Comparison of ENCODE assay signal across 28 cellular contexts in genomic region chr2:38524580-38524979, GRCh38.
A peak's percentile ranks its signal among the peaks of the same experiment; 100 is the strongest.
DNase-seq lines count a peak whose midpoint lies in the region; ATAC-seq and TF ChIP-seq lines count a peak whose summit lies in the region.
"Had no signal": no experiment of that assay in that cellular context is flagged by ENCODE, and none has a peak within 500 bp of the region (broad histone marks: within the 10 kb centered on the region; RNA-seq: fewer than 3 reads in every experiment).

No MANE protein-coding gene starts in this region.

- H3K4me1 ChIP-seq in subcutaneous abdominal adipose tissue (ENCODE audit: control insufficient read depth in 5 of 5, insufficient read depth in 5 of 5, low read length in 5 of 5) (peaks cover 0 to 38% (median 17%) of the 10 kb centered on the region in 5 donors), smooth muscle cell (ENCODE audit: low read depth) (peaks cover 4% of the 10 kb centered on the region)

- POLR2A ChIA-PET in CD4-positive, alpha-beta T cell (lab: Charles Lee), result no interaction called here

- TF ChIP-seq CTCF in smooth muscle cell (IDR thresholded peaks at IDR 0.05; ENCODE audit: borderline replicate concordance, insufficient read depth, poor library complexity, severe bottlenecking), result no peak
- no peak for TF ChIP-seq CTCF in CD4-positive, alpha-beta T cell (IDR thresholded peaks at IDR 0.05)

- ATAC-seq in memory B cell (ENCODE audit: low read depth), result peak; percentile 35
- no peak for ATAC-seq in HG03175 (IDR thresholded peaks at IDR 0.05; ENCODE audit: unreplicated experiment)
- ATAC-seq in CD4-positive, alpha-beta T cell (ENCODE audit: poor library complexity), result no peak
- ATAC-seq: esophagus mucosa, left lobe of liver, Panc1 had no signal

- H3K79me2 ChIP-seq in smooth muscle cell (ENCODE audit: low read depth), result no peaks in the 10 kb centered on the region

- H3F3A ChIP-seq in smooth muscle cell (ENCODE audit: low read depth), result peaks cover 3% of the 10 kb centered on the region

- H3K4me3 ChIP-seq in subcutaneous abdominal adipose tissue (ENCODE audit: low read depth in 1 of 5, low read length in 5 of 5) (no peak overlapping the region), smooth muscle cell (no peak overlapping the region)

- H3K9me3 ChIP-seq in subcutaneous abdominal adipose tissue (ENCODE audit: control insufficient read depth in 5 of 5, low read length in 5 of 5) (no peaks in the 10 kb centered on the region), smooth muscle cell (replicated peaks; ENCODE audit: low read depth) (no peaks in the 10 kb centered on the region)
- H3K9me3 ChIP-seq in CD4-positive, alpha-beta T cell (ENCODE audit: control insufficient read depth, low read length), result no peaks in the 10 kb centered on the region
- H3K9me3 ChIP-seq: neutrophil had no signal

- H3K36me3 Mint-ChIP-seq in memory B cell, result no peaks in the 10 kb centered on the region
- H3K36me3 Mint-ChIP-seq in CD4-positive, alpha-beta T cell (ENCODE audit: low read depth), result no peaks in the 10 kb centered on the region
- H3K36me3 Mint-ChIP-seq: type B pancreatic cell had no signal

- H3K4me3 Mint-ChIP-seq in memory B cell, result no peak overlapping the region
- no peak overlapping the region for H3K4me3 Mint-ChIP-seq in CD4-positive, alpha-beta T cell
- H3K4me3 Mint-ChIP-seq: activated T-cell treated with anti-CD3 and anti-CD28 coated beads, Interleukin-2, amount 50 U/mL, for 24 hours; endodermal cell; type B pancreatic cell had no signal

- no peak overlapping the region for H3K4me2 ChIP-seq in smooth muscle cell

- intact Hi-C loops in CD4-positive, alpha-beta T cell (cut with DNase I, micrococcal nuclease), result no loop called here

- H4K20me1 ChIP-seq in smooth muscle cell (ENCODE audit: low read depth), result no peaks in the 10 kb centered on the region

- H3K27me3 ChIP-seq in subcutaneous abdominal adipose tissue (ENCODE audit: control insufficient read depth in 5 of 5, insufficient read depth in 4 of 5, low read length in 5 of 5) (peaks cover 0 to 3% (median 0%) of the 10 kb centered on the region in 5 donors), smooth muscle cell (ENCODE audit: low read depth) (no peaks in the 10 kb centered on the region)
- H3K27me3 ChIP-seq in CD4-positive, alpha-beta T cell (ENCODE audit: control insufficient read depth, insufficient read depth, low read length), result peaks cover 27% of the 10 kb centered on the region

- H3K27ac ChIP-seq in subcutaneous abdominal adipose tissue (ENCODE audit: low read depth, low read length) (peak overlapping the region; percentile 59), smooth muscle cell (ENCODE audit: low read depth) (no peak overlapping the region)
- H3K27ac ChIP-seq in CD4-positive, alpha-beta T cell (ENCODE audit: low read depth, low read length), result no peak overlapping the region
- H3K27ac ChIP-seq: neutrophil, VCaP had no signal

- peaks cover 6% of the 10 kb centered on the region for H3K27me3 Mint-ChIP-seq in memory B cell
- peaks cover 38% of the 10 kb centered on the region for H3K27me3 Mint-ChIP-seq in CD4-positive, alpha-beta T cell

- H3K4me1 Mint-ChIP-seq in memory B cell, result peaks cover 7% of the 10 kb centered on the region
- peaks cover 8% of the 10 kb centered on the region for H3K4me1 Mint-ChIP-seq in CD4-positive, alpha-beta T cell (ENCODE audit: low read depth)

- H2AFZ ChIP-seq in smooth muscle cell (ENCODE audit: low read depth), result no peak overlapping the region

- CTCF ChIA-PET in CD4-positive, alpha-beta T cell (lab: Charles Lee), result interaction anchor here (0.7 kb wide), 1 partner anchor 134 kb away, joined by 3 read pairs; no protein-coding TSS in a partner anchor

- peak overlapping the region in 1 of 5 donors; percentile 7 for H3K9ac ChIP-seq in subcutaneous abdominal adipose tissue (ENCODE audit: low read length in 5 of 5)
- no peak overlapping the region for H3K9ac ChIP-seq in smooth muscle cell (ENCODE audit: low read depth)

- no peaks in the 10 kb centered on the region for H3K9me3 Mint-ChIP-seq in memory B cell
- H3K9me3 Mint-ChIP-seq in CD4-positive, alpha-beta T cell, result no peaks in the 10 kb centered on the region
- H3K9me3 Mint-ChIP-seq: activated T-cell treated with anti-CD3 and anti-CD28 coated beads, Interleukin-2, amount 50 U/mL, for 24 hours; endodermal cell; type B pancreatic cell had no signal

- H3K36me3 ChIP-seq in subcutaneous abdominal adipose tissue (ENCODE audit: control insufficient read depth in 5 of 5, insufficient read depth in 5 of 5, low read length in 5 of 5), result no peaks in the 10 kb centered on the region
- no peaks in the 10 kb centered on the region for H3K36me3 ChIP-seq in smooth muscle cell (ENCODE audit: low read depth)
- H3K36me3 ChIP-seq: neutrophil had no signal

- 86% methylated on average over 3 of the region's 3 CpGs for WGBS in smooth muscle cell (ENCODE audit: low lambda C conversion rate)

- no peak overlapping the region for H3K27ac Mint-ChIP-seq in memory B cell
- no peak overlapping the region for H3K27ac Mint-ChIP-seq in CD4-positive, alpha-beta T cell
- H3K27ac Mint-ChIP-seq: activated T-cell treated with anti-CD3 and anti-CD28 coated beads, Interleukin-2, amount 50 U/mL, for 24 hours; endodermal cell; type B pancreatic cell had no signal

- DNase-seq in NCI-H82 (lab: John Stamatoyannopoulos, UW) (peak; percentile 75), NCI-H82 treated with DMSO at 0.1 percent for 48 hours (lab: John Stamatoyannopoulos, UW; ENCODE audit: unreplicated experiment) (no peak), NCI-H2171 treated with DMSO at 0.1 percent for 48 hours (lab: John Stamatoyannopoulos, UW) (peak; percentile 75), memory B cell (ENCODE audit: low spot score in 2 of 2) (no peak), smooth muscle cell (lab: John Stamatoyannopoulos, UW; ENCODE audit: unreplicated experiment) (no peak)
- DNase-seq in CD4-positive, alpha-beta T cell, result no peak
- DNase-seq: activated CD4-positive, alpha-beta T cell treated with anti-CD3 and anti-CD28 coated beads for 48 hours; activated gamma-delta T cell; activated T-cell treated with anti-CD3 and anti-CD28 coated beads, Interleukin-2, amount 50 U/mL, for 24 hours; AML-193; central memory CD4-positive, alpha-beta T cell; DMS79; endodermal cell; hypothalamus; mesendoderm; NCI-H1092; NCI-H2081 treated with DMSO at 0.1 percent for 48 hours; NCI-H446 treated with DMSO at 0.1 percent for 48 hours; SHP77; stimulated activated CD4-positive, alpha-beta T cell treated with anti-CD3 and anti-CD28 coated beads, Interleukin-2, amount 100 ng/mL, for 24 hours had no signal

Comparison
In these comparisons a context has a peak if more than half of its experiments do, and no peak if none do; other contexts are left out.
1. DNase-seq: peak in NCI-H82 (single experiment) and NCI-H2171 treated with DMSO at 0.1 percent for 48 hours (single experiment); none in NCI-H82 treated with DMSO at 0.1 percent for 48 hours (single experiment), memory B cell (0 of 2), smooth muscle cell (single experiment) and CD4-positive, alpha-beta T cell (0 of 10).